Comparison of ENCODE assay signal across 8 cellular contexts in genomic region chr16:67157892-67158635, GRCh38. TPM values are rescaled to one million over a fixed set of nuclear protein-coding genes. Genes with fewer than 3 reads are reported as not detected.
DNase-seq lines count a peak whose midpoint lies in the region; ATAC-seq, FAIRE-seq and TF ChIP-seq lines count a peak whose summit lies in the region.

No MANE protein-coding gene starts in this region.

- TF ChIP-seq CTCF in C4-2B (conservative IDR thresholded peaks at IDR 0.05) = no peak
- no peak for TF ChIP-seq CTCF in activated CD8-positive, alpha-beta T cell treated with anti-CD3 and anti-CD28 coated beads for 36 hours (IDR thresholded peaks at IDR 0.05)

- peak overlapping the region in 1 of 2 donors; percentile 28 for H3K9ac ChIP-seq in mucosa of rectum (ENCODE audit: low read depth in 1 of 2, low read length in 2 of 2)

- H3K9me3 ChIP-seq in mucosa of rectum (ENCODE audit: control insufficient read depth in 2 of 2, low read length in 2 of 2) = no peaks in the 10 kb centered on the region

- DNase-seq in GM18507 (ENCODE audit: extremely low spot score, insufficient read length, low read depth) (no peak), cerebellar nuclear complex (lab: John Stamatoyannopoulos, UW) (no peak), NCI-H2081 treated with DMSO at 0.1 percent for 48 hours (lab: John Stamatoyannopoulos, UW) (no peak)
- peak; percentile 13 for DNase-seq in activated CD8-positive, alpha-beta T cell treated with anti-CD3 and anti-CD28 coated beads for 36 hours

- H3K4me1 Mint-ChIP-seq in activated CD8-positive, alpha-beta T cell treated with anti-CD3 and anti-CD28 coated beads for 36 hours (ENCODE audit: low read depth) = peaks cover 49% of the 10 kb centered on the region

- H3K27ac Mint-ChIP-seq in activated CD8-positive, alpha-beta T cell treated with anti-CD3 and anti-CD28 coated beads for 36 hours = peak overlapping the region; percentile 92

- no peak for ATAC-seq in activated CD8-positive, alpha-beta T cell treated with anti-CD3 and anti-CD28 coated beads for 36 hours
- ATAC-seq in esophagus mucosa (no peak), GM18909 (IDR thresholded peaks at IDR 0.05; ENCODE audit: poor library complexity, unreplicated experiment) (no peak)

- POLR2A ChIA-PET in activated CD8-positive, alpha-beta T cell treated with anti-CD3 and anti-CD28 coated beads for 36 hours (lab: Charles Lee) = interaction anchor here (0.6 to 5.6 kb wide), 9 partner anchors 9 to 224 kb away, joined by 3 to 67 read pairs (median 4); partner anchors contain the start of gene NOL3

- CTCF ChIA-PET in activated CD8-positive, alpha-beta T cell treated with anti-CD3 and anti-CD28 coated beads for 36 hours (lab: Charles Lee) = interaction anchor here (1.0 to 15.9 kb wide), 10 partner anchors 14 to 211 kb away, joined by 3 to 209 read pairs (median 4); partner anchors contain the start of genes HSF4 and NOL3

- H3K27me3 ChIP-seq in mucosa of rectum (ENCODE audit: control insufficient read depth in 2 of 2, insufficient read depth in 2 of 2, low read length in 2 of 2) = peaks cover 0 to 3% of the 10 kb centered on the region in 2 donors

- H3K27ac ChIP-seq in C4-2B (peak overlapping the region; percentile 6; the same call in 1 of the 2 replicates), mucosa of rectum (ENCODE audit: low read depth in 2 of 2, low read length in 2 of 2) (peak overlapping the region; percentile 94 to 95)

- H3K9me3 Mint-ChIP-seq in activated CD8-positive, alpha-beta T cell treated with anti-CD3 and anti-CD28 coated beads for 36 hours = no peaks in the 10 kb centered on the region

- H3K27me3 Mint-ChIP-seq in activated CD8-positive, alpha-beta T cell treated with anti-CD3 and anti-CD28 coated beads for 36 hours = peaks cover 25% of the 10 kb centered on the region

- FAIRE-seq in GM18507 (lab: Jason Lieb, UNC) = peak; percentile 12

- peak overlapping the region in 1 of 2 donors; percentile 88 for H3K4me3 ChIP-seq in mucosa of rectum (ENCODE audit: low read length in 2 of 2)

- H3K4me1 ChIP-seq in mucosa of rectum (ENCODE audit: control insufficient read depth in 2 of 2, insufficient read depth in 2 of 2, low read length in 2 of 2) = peaks cover 33 to 46% of the 10 kb centered on the region in 2 donors

- H3K36me3 Mint-ChIP-seq in activated CD8-positive, alpha-beta T cell treated with anti-CD3 and anti-CD28 coated beads for 36 hours (ENCODE audit: low read depth) = peaks cover 25% of the 10 kb centered on the region

- no peaks in the 10 kb centered on the region for H3K36me3 ChIP-seq in mucosa of rectum (ENCODE audit: control insufficient read depth in 2 of 2, insufficient read depth in 2 of 2, low read length in 2 of 2)

- intact Hi-C loops in activated CD8-positive, alpha-beta T cell treated with anti-CD3 and anti-CD28 coated beads for 36 hours (cut with micrococcal nuclease) = loop anchor here (5.0 kb wide), 4 partner anchors 126 to 206 kb away; no protein-coding TSS in a partner anchor

- peak overlapping the region; percentile 90 for H3K4me3 Mint-ChIP-seq in activated CD8-positive, alpha-beta T cell treated with anti-CD3 and anti-CD28 coated beads for 36 hours

RNA-seq across cellular contexts. Expression of gene TRADD, which starts 1.6 kb away (rescaled TPM):
- total RNA-seq in activated CD8-positive, alpha-beta T cell treated with anti-CD3 and anti-CD28 coated beads for 36 hours = 10 to 100 TPM; 28.4 to 31.2 TPM
- total RNA-seq in esophagus mucosa = 18.0 TPM

RNA-seq across cellular contexts. Expression of gene FBXL8, which starts 1.7 kb away (rescaled TPM):
- 10 to 100 TPM; 27.1 to 28.6 TPM for total RNA-seq in activated CD8-positive, alpha-beta T cell treated with anti-CD3 and anti-CD28 coated beads for 36 hours
- total RNA-seq in esophagus mucosa = 5.5 TPM

RNA-seq across cellular contexts. Expression of gene HSF4, which starts 6.5 kb away (rescaled TPM):
- 10 to 100 TPM; 56.0 to 73.3 TPM for total RNA-seq in activated CD8-positive, alpha-beta T cell treated with anti-CD3 and anti-CD28 coated beads for 36 hours
- 10.9 TPM for total RNA-seq in esophagus mucosa

RNA-seq across cellular contexts. Expression of gene B3GNT9, which starts 7.3 kb away (rescaled TPM):
- total RNA-seq in activated CD8-positive, alpha-beta T cell treated with anti-CD3 and anti-CD28 coated beads for 36 hours = 1 to 10 TPM; 2.1 to 2.5 TPM
- total RNA-seq in esophagus mucosa = 3.7 TPM

RNA-seq across cellular contexts. Expression of gene NOL3, which starts 12.3 kb away (rescaled TPM):
- 10 to 100 TPM; 24.5 to 25.3 TPM for total RNA-seq in activated CD8-positive, alpha-beta T cell treated with anti-CD3 and anti-CD28 coated beads for 36 hours
- 23.3 TPM for total RNA-seq in esophagus mucosa
